ENCODE assay signal across 28 cellular contexts in genomic region chr1:78627321-78627720, GRCh38. TPM values are rescaled to one million over a fixed set of nuclear protein-coding genes. Genes with fewer than 3 reads are reported as not detected.
DNase-seq lines count a peak whose midpoint lies in the region; ATAC-seq, FAIRE-seq and TF ChIP-seq lines count a peak whose summit lies in the region.
"Had no signal": no experiment of that assay in that cellular context is flagged by ENCODE, and none has a peak within 500 bp of the region (broad histone marks: within the 10 kb centered on the region; RNA-seq: fewer than 3 reads in every experiment).

No MANE protein-coding gene starts in this region.

- no peaks in the 10 kb centered on the region for H3K27me3 Mint-ChIP-seq in activated CD8-positive, alpha-beta memory T cell treated with anti-CD3 and anti-CD28 coated beads, Interleukin-2, amount 10 ng/mL, durations not matched to agents 7 days and 5 days
- no peaks in the 10 kb centered on the region for H3K27me3 Mint-ChIP-seq in neural progenitor cell (ENCODE audit: insufficient read depth, low read depth)
- H3K27me3 Mint-ChIP-seq: stimulated activated memory B cell treated with anti-CD40 and anti-IgM and Interleukin-4, amounts not matched to agents 10 μg/mL and 1 μg/mL and 100 μg/mL, for 72 hours had no signal

- POLR2A ChIA-PET in PC-3 (lab: Charles Lee; ENCODE audit: unreplicated experiment), result no interaction called here

- H3K9me2 ChIP-seq in PC-3 (replicated peaks; ENCODE audit: low read length), result no peaks in the 10 kb centered on the region

- no peak for DNase-seq in activated CD8-positive, alpha-beta memory T cell treated with anti-CD3 and anti-CD28 coated beads, Interleukin-2, amount 10 ng/mL, durations not matched to agents 7 days and 5 days
- DNase-seq in activated CD8-positive, alpha-beta memory T cell treated with anti-CD3 and anti-CD28 coated beads, Interleukin-2, amount 50 U/mL, for 4 hours, result no peak
- peak; percentile 87 for DNase-seq in PC-3
- peak; percentile 10 for DNase-seq in epithelial cell of prostate (ENCODE audit: low read depth, low spot score)
- no peak for DNase-seq in small intestine
- DNase-seq in neural progenitor cell (ENCODE audit: low spot score), result no peak
- no peak for DNase-seq in NCI-H2227 (lab: John Stamatoyannopoulos, UW; ENCODE audit: unreplicated experiment)
- DNase-seq: activated CD4-positive, alpha-beta T cell treated with anti-CD3 and anti-CD28 coated beads, Interleukin-2, amount 50 U/mL, for 48 hours; activated naive CD4-positive, alpha-beta T cell; activated T-cell treated with anti-CD3 and anti-CD28 coated beads, Interleukin-2, amount 50 U/mL, for 1 hour; COR-L47; DMS79 treated with DMSO at 0.1 percent for 48 hours; endodermal cell; H7; mesendoderm; NCI-H1694; NCI-H526 treated with DMSO at 0.1 percent for 48 hours; occipital lobe; RPMI8226; spleen; stimulated activated CD4-positive, alpha-beta T cell treated with anti-CD3 and anti-CD28 coated beads, Interleukin-2, amount 100 ng/mL, for 48 hours had no signal

- peaks cover 3% of the 10 kb centered on the region for H3F3A ChIP-seq in PC-3 (ENCODE audit: low read length, unreplicated experiment)
- no peaks in the 10 kb centered on the region for H3F3A ChIP-seq in neural progenitor cell (ENCODE audit: low read depth)

- no peaks in the 10 kb centered on the region for H3K79me2 ChIP-seq in PC-3 (ENCODE audit: low read length)
- H3K79me2 ChIP-seq in neural progenitor cell (ENCODE audit: low read depth), result no peaks in the 10 kb centered on the region

- intact Hi-C loops in PC-3 (cut with micrococcal nuclease), result no loop called here

- H3K27ac Mint-ChIP-seq in activated CD8-positive, alpha-beta memory T cell treated with anti-CD3 and anti-CD28 coated beads, Interleukin-2, amount 10 ng/mL, durations not matched to agents 7 days and 5 days, result peak overlapping the region; percentile 67
- H3K27ac Mint-ChIP-seq in neural progenitor cell, result no peak overlapping the region
- H3K27ac Mint-ChIP-seq: endodermal cell; stimulated activated memory B cell treated with anti-CD40 and anti-IgM and Interleukin-4, amounts not matched to agents 10 μg/mL and 1 μg/mL and 100 μg/mL, for 72 hours had no signal

- peak overlapping the region; percentile 93 for H3K4me3 Mint-ChIP-seq in activated CD8-positive, alpha-beta memory T cell treated with anti-CD3 and anti-CD28 coated beads, Interleukin-2, amount 10 ng/mL, durations not matched to agents 7 days and 5 days
- no peak overlapping the region for H3K4me3 Mint-ChIP-seq in neural progenitor cell
- H3K4me3 Mint-ChIP-seq: endodermal cell; stimulated activated memory B cell treated with anti-CD40 and anti-IgM and Interleukin-4, amounts not matched to agents 10 μg/mL and 1 μg/mL and 100 μg/mL, for 72 hours had no signal

- H4K20me1 ChIP-seq in PC-3 (ENCODE audit: low read length), result no peaks in the 10 kb centered on the region
- H4K20me1 ChIP-seq in neural progenitor cell (ENCODE audit: low read depth), result no peaks in the 10 kb centered on the region

- peaks cover 82% of the 10 kb centered on the region for H3K36me3 Mint-ChIP-seq in activated CD8-positive, alpha-beta memory T cell treated with anti-CD3 and anti-CD28 coated beads, Interleukin-2, amount 10 ng/mL, durations not matched to agents 7 days and 5 days
- H3K36me3 Mint-ChIP-seq in neural progenitor cell, result no peaks in the 10 kb centered on the region

- no TSS peak for BruUV-seq in PC-3 (replicated peaks; lab: Mats Ljungman, UMichigan)

- TF ChIP-seq CTCF in PC-3 (conservative IDR thresholded peaks at IDR 0.05; ENCODE audit: low read depth, low read length) (no peak), neural progenitor cell (IDR thresholded peaks at IDR 0.05) (no peak)

- FAIRE-seq in small intestine (lab: Jason Lieb, UNC), result peak; percentile 41
- FAIRE-seq: GM12892 had no signal

- peak overlapping the region; percentile 46; the same call in 1 of the 2 replicates for H3K4me3 ChIP-seq in PC-3 (ENCODE audit: low read length)
- no peak overlapping the region for H3K4me3 ChIP-seq in small intestine (ENCODE audit: low read depth in 1 of 2, low read length in 2 of 2)
- no peak overlapping the region for H3K4me3 ChIP-seq in neural progenitor cell
- H3K4me3 ChIP-seq: right atrium auricular region, SK-N-MC, spleen had no signal

- peak overlapping the region; percentile 81 for H3K4me2 ChIP-seq in PC-3 (ENCODE audit: low read length)
- no peak overlapping the region for H3K4me2 ChIP-seq in neural progenitor cell

- ATAC-seq in activated CD8-positive, alpha-beta memory T cell treated with anti-CD3 and anti-CD28 coated beads, Interleukin-2, amount 10 ng/mL, durations not matched to agents 7 days and 5 days, result no peak
- ATAC-seq in PC-3, result peak; percentile 92
- ATAC-seq in GM21360 (IDR thresholded peaks at IDR 0.05; ENCODE audit: unreplicated experiment), result no peak
- ATAC-seq: left lobe of liver; stimulated activated memory B cell treated with anti-CD40 and anti-IgM and Interleukin-4, amounts not matched to agents 10 μg/mL and 1 μg/mL and 100 μg/mL, for 72 hours had no signal

- H3K9me3 ChIP-seq in PC-3 (ENCODE audit: low read length) (no peaks in the 10 kb centered on the region), small intestine (ENCODE audit: control insufficient read depth, low read depth) (no peaks in the 10 kb centered on the region), neural progenitor cell (ENCODE audit: low read depth) (no peaks in the 10 kb centered on the region)
- H3K9me3 ChIP-seq: right atrium auricular region, spleen had no signal

- H3K27me3 ChIP-seq in PC-3 (ENCODE audit: low read length), result no peaks in the 10 kb centered on the region
- H3K27me3 ChIP-seq in small intestine (ENCODE audit: control insufficient read depth in 2 of 2, insufficient read depth in 2 of 2, low read length in 2 of 2), result no peaks in the 10 kb centered on the region
- H3K27me3 ChIP-seq in neural progenitor cell, result no peaks in the 10 kb centered on the region
- H3K27me3 ChIP-seq: right atrium auricular region, spleen had no signal

- CTCF ChIA-PET in activated CD8-positive, alpha-beta memory T cell treated with anti-CD3 and anti-CD28 coated beads, Interleukin-2, amount 10 ng/mL, durations not matched to agents 7 days and 5 days (lab: Charles Lee), result interaction anchor here (0.8 to 1.5 kb wide), 2 partner anchors 10 to 22 kb away, joined by 3 to 5 read pairs; partner anchors contain the start of gene IFI44
- CTCF ChIA-PET in PC-3 (lab: Charles Lee), result interaction anchor here (0.6 to 0.7 kb wide), 3 partner anchors 10 to 496 kb away, joined by 3 to 4 read pairs (median 3); no protein-coding TSS in a partner anchor

- peaks cover 34% of the 10 kb centered on the region for H3K4me1 ChIP-seq in PC-3 (ENCODE audit: insufficient read depth, low read length)
- H3K4me1 ChIP-seq in small intestine (ENCODE audit: control insufficient read depth in 2 of 2, insufficient read depth in 1 of 2, low read depth in 1 of 2, low read length in 1 of 2), result peaks cover 0 to 2% of the 10 kb centered on the region in 2 donors
- no peaks in the 10 kb centered on the region for H3K4me1 ChIP-seq in neural progenitor cell
- H3K4me1 ChIP-seq: right atrium auricular region had no signal

- H3K36me3 ChIP-seq in PC-3 (ENCODE audit: low read depth, low read length) (no peaks in the 10 kb centered on the region), small intestine (ENCODE audit: control insufficient read depth in 2 of 2, insufficient read depth in 2 of 2, low read length in 2 of 2) (no peaks in the 10 kb centered on the region), neural progenitor cell (no peaks in the 10 kb centered on the region)
- H3K36me3 ChIP-seq: right atrium auricular region had no signal

- H3K27ac ChIP-seq in PC-3 (ENCODE audit: low read length) (peak overlapping the region; percentile 83), epithelial cell of prostate (no peak overlapping the region), small intestine (ENCODE audit: low read depth in 1 of 2, low read length in 1 of 2) (no peak overlapping the region), neural progenitor cell (no peak overlapping the region)
- H3K27ac ChIP-seq: right atrium auricular region, SK-N-MC, spleen, VCaP had no signal

- H3K9ac ChIP-seq in PC-3 (ENCODE audit: low read length), result peak overlapping the region; percentile 22; the same call in 1 of the 2 replicates
- H3K9ac ChIP-seq in neural progenitor cell, result no peak overlapping the region

- 47 to 72% (median 70%) methylated on average over 1 of the region's 1 CpG for whole genome bisulfite sequencing in small intestine, 3 donors

- H3K9me3 Mint-ChIP-seq in activated CD8-positive, alpha-beta memory T cell treated with anti-CD3 and anti-CD28 coated beads, Interleukin-2, amount 10 ng/mL, durations not matched to agents 7 days and 5 days (ENCODE audit: low read depth), result no peaks in the 10 kb centered on the region
- no peaks in the 10 kb centered on the region for H3K9me3 Mint-ChIP-seq in neural progenitor cell
- H3K9me3 Mint-ChIP-seq: endodermal cell; stimulated activated memory B cell treated with anti-CD40 and anti-IgM and Interleukin-4, amounts not matched to agents 10 μg/mL and 1 μg/mL and 100 μg/mL, for 72 hours had no signal

- H3K4me1 Mint-ChIP-seq in activated CD8-positive, alpha-beta memory T cell treated with anti-CD3 and anti-CD28 coated beads, Interleukin-2, amount 10 ng/mL, durations not matched to agents 7 days and 5 days, result peaks cover 53% of the 10 kb centered on the region
- H3K4me1 Mint-ChIP-seq in neural progenitor cell, result no peaks in the 10 kb centered on the region
- H3K4me1 Mint-ChIP-seq: endodermal cell had no signal

- peak overlapping the region; percentile 27 for H2AFZ ChIP-seq in PC-3 (ENCODE audit: low read length)
- no peak overlapping the region for H2AFZ ChIP-seq in neural progenitor cell (replicated peaks)

RNA-seq across cellular contexts. Expression of gene IFI44L, which starts 7.1 kb away (rescaled TPM):
- 100 to 1,000 TPM; 158 to 443 TPM for total RNA-seq in activated CD8-positive, alpha-beta memory T cell treated with anti-CD3 and anti-CD28 coated beads, Interleukin-2, amount 10 ng/mL, durations not matched to agents 7 days and 5 days
- total RNA-seq in PC-3 (2014; rRNA removed) (4.1 and 5.5 TPM in 2 replicates), neural progenitor cell (ENCODE audit: low replicate concordance) (not detected in 2 replicates)
- 1 to 10 TPM in 2 of 3 donors, under 1 TPM in 1; 0.45 to 8.4 (median 1.9) TPM for polyA plus RNA-seq in small intestine
- total RNA-seq: endodermal cell, H7 had no signal

RNA-seq across cellular contexts. Expression of gene IFI44, which starts 22.3 kb away (rescaled TPM):
- total RNA-seq in activated CD8-positive, alpha-beta memory T cell treated with anti-CD3 and anti-CD28 coated beads, Interleukin-2, amount 10 ng/mL, durations not matched to agents 7 days and 5 days, result 100 to 1,000 TPM; 155 to 367 TPM
- 7.1 and 10.4 TPM in 2 replicates for total RNA-seq in PC-3 (2014; rRNA removed)
- polyA plus RNA-seq in small intestine, result 10 to 100 TPM in 2 of 3 donors, 1 to 10 TPM in 1; 6.3 to 29.0 (median 16.2) TPM
- total RNA-seq in neural progenitor cell (ENCODE audit: low replicate concordance), result not detected in 2 replicates
- total RNA-seq: endodermal cell, H7 had no signal

Comparison
In these comparisons a context has a peak if more than half of its experiments do, and no peak if none do; other contexts are left out.
1. DNase-seq: peak in PC-3 (single experiment) and epithelial cell of prostate (single experiment); none in activated CD8-positive, alpha-beta memory T cell treated with anti-CD3 and anti-CD28 coated beads, Interleukin-2, amount 10 ng/mL, durations not matched to agents 7 days and 5 days (single experiment), activated CD8-positive, alpha-beta memory T cell treated with anti-CD3 and anti-CD28 coated beads, Interleukin-2, amount 50 U/mL, for 4 hours (single experiment), small intestine (single experiment), neural progenitor cell (single experiment) and NCI-H2227 (single experiment).
2. RNA of gene IFI44L, which starts 7.1 kb away (total RNA-seq): 158 to 443 TPM in activated CD8-positive, alpha-beta memory T cell treated with anti-CD3 and anti-CD28 coated beads, Interleukin-2, amount 10 ng/mL, durations not matched to agents 7 days and 5 days; 4.1 to 5.5 TPM in PC-3 and not detected in neural progenitor cell; every median in the first group is over 10 times any median in the second.
3. RNA of gene IFI44, which starts 22.3 kb away (total RNA-seq): 155 to 367 TPM in activated CD8-positive, alpha-beta memory T cell treated with anti-CD3 and anti-CD28 coated beads, Interleukin-2, amount 10 ng/mL, durations not matched to agents 7 days and 5 days; 7.1 to 10.4 TPM in PC-3 and not detected in neural progenitor cell; every median in the first group is over 10 times any median in the second.